9 cellular contexts compared by ENCODE assay signal in the genomic region with DNA sequence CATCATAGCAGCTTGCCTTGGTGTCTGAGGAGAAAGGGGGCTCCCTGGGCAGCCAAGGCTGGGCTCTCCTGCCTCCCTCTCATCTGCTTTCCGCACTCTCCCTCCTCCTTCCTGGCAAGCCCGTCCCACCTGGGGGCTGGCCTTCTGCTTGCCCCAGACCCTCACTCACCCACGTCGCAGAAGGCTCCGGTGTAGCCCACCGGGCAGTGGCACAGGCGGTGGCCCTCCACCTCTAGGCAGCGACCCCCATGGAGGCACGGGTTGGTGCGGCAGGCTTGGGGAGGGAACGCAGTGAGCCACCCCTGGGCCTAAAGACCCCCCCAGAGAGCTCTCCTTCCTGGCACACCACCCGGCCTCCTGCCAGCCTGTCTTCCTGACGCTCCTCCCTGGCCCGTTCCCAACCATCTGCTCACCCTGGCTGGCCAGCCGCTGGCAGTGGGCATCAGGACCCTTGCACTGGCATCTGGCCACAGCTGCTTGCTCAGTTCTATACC. TPM values are rescaled to one million over a fixed set of nuclear protein-coding genes. Genes with fewer than 3 reads are reported as not detected.
A peak's percentile ranks its signal among the peaks of the same experiment; 100 is the strongest.
DNase-seq lines count a peak whose midpoint lies in the region; ATAC-seq and TF ChIP-seq lines count a peak whose summit lies in the region.
"Had no signal": no experiment of that assay in that cellular context is flagged by ENCODE, and none has a peak within 500 bp of the region (broad histone marks: within the 10 kb centered on the region; RNA-seq: fewer than 3 reads in every experiment).

No MANE protein-coding gene starts in this region.

- peaks cover 17% of the 10 kb centered on the region for H3K4me1 Mint-ChIP-seq in activated CD4-positive, alpha-beta T cell treated with anti-CD3 and anti-CD28 coated beads, Interleukin-2, amount 10 ng/mL, durations not matched to agents 24 days and 14 days
- H3K4me1 Mint-ChIP-seq in activated B cell treated with CpG ODN at 0.5 μM for 24 hours = peaks cover 39% of the 10 kb centered on the region

- CTCF ChIA-PET in activated B cell treated with CpG ODN at 0.5 μM for 24 hours (lab: Charles Lee) = interaction anchor here (0.7 to 8.5 kb wide), 26 partner anchors 10 to 291 kb away, joined by 3 to 293 read pairs (median 5); a partner anchor contains a TSS

- intact Hi-C loops in activated CD4-positive, alpha-beta T cell treated with anti-CD3 and anti-CD28 coated beads, Interleukin-2, amount 10 ng/mL, durations not matched to agents 24 days and 14 days (cut with micrococcal nuclease) = loop anchor here (1.0 to 10.0 kb wide), 2 partner anchors 93 to 190 kb away; a partner anchor contains a TSS
- intact Hi-C loops in activated B cell treated with CpG ODN at 0.5 μM for 24 hours (cut with micrococcal nuclease) (loop anchor here (1.0 to 2.0 kb wide), 4 partner anchors 22 to 93 kb away; a partner anchor contains a TSS), testis (cut with DNase I; ENCODE audit: low total_unique reads) (loop anchor here (5.0 kb wide), 1 partner anchor 53 kb away; no protein-coding TSS in a partner anchor)

- peak overlapping the region; percentile 88 for H3K4me3 Mint-ChIP-seq in activated CD4-positive, alpha-beta T cell treated with anti-CD3 and anti-CD28 coated beads, Interleukin-2, amount 10 ng/mL, durations not matched to agents 24 days and 14 days
- H3K4me3 Mint-ChIP-seq in activated B cell treated with CpG ODN at 0.5 μM for 24 hours = peak overlapping the region; percentile 79

- H3K27me3 Mint-ChIP-seq in activated CD4-positive, alpha-beta T cell treated with anti-CD3 and anti-CD28 coated beads, Interleukin-2, amount 10 ng/mL, durations not matched to agents 24 days and 14 days = peaks cover 33% of the 10 kb centered on the region
- peaks cover 5% of the 10 kb centered on the region for H3K27me3 Mint-ChIP-seq in activated B cell treated with CpG ODN at 0.5 μM for 24 hours

- H3K4me1 ChIP-seq in iPS-15b (ENCODE audit: control insufficient read depth, insufficient read depth, low read length) (no peaks in the 10 kb centered on the region), testis (peaks cover 21% of the 10 kb centered on the region)

- TF ChIP-seq CTCF in activated B cell treated with CpG ODN at 0.5 μM for 24 hours (IDR thresholded peaks at IDR 0.05) = no peak
- TF ChIP-seq CTCF in testis (IDR thresholded peaks at IDR 0.05) = no peak

- no peaks in the 10 kb centered on the region for H3K36me3 ChIP-seq in iPS-15b (ENCODE audit: control insufficient read depth, insufficient read depth, low read length)
- no peaks in the 10 kb centered on the region for H3K36me3 ChIP-seq in testis (ENCODE audit: low read depth, missing control alignments)

- H3K9me3 ChIP-seq in iPS-15b (ENCODE audit: control insufficient read depth, insufficient read depth, low read length) = no peaks in the 10 kb centered on the region
- no peaks in the 10 kb centered on the region for H3K9me3 ChIP-seq in testis

- H3K4me3 ChIP-seq in iPS-15b (ENCODE audit: low read depth, low read length) = peak overlapping the region; percentile 69
- peak overlapping the region; percentile 47 to 60 for H3K4me3 ChIP-seq in testis

- ATAC-seq in activated B cell treated with CpG ODN at 0.5 μM for 24 hours (ENCODE audit: low read depth) (no peak), esophagus mucosa (no peak)

- H3K27ac ChIP-seq in testis = no peak overlapping the region

- H3K27ac Mint-ChIP-seq in activated CD4-positive, alpha-beta T cell treated with anti-CD3 and anti-CD28 coated beads, Interleukin-2, amount 10 ng/mL, durations not matched to agents 24 days and 14 days = peak overlapping the region; percentile 29
- H3K27ac Mint-ChIP-seq in activated B cell treated with CpG ODN at 0.5 μM for 24 hours = no peak overlapping the region

- WGBS in testis, 2 donors = 20 to 29% methylated on average over 8 to 15 of the region's 15 CpGs

- DNase-seq in activated CD4-positive, alpha-beta T cell treated with anti-CD3 and anti-CD28 coated beads, Interleukin-2, amount 10 ng/mL, durations not matched to agents 24 days and 14 days = no peak
- no peak for DNase-seq in activated CD4-positive, alpha-beta T cell treated with anti-CD3 and anti-CD28 coated beads for 48 hours
- no peak for DNase-seq in activated B cell treated with CpG ODN at 0.5 μM for 24 hours
- no peak for DNase-seq in testis
- DNase-seq in MV-4-11 (lab: John Stamatoyannopoulos, UW) = no peak
- no peak for DNase-seq in hepatic stellate cell (ENCODE audit: low spot score)

- POLR2A ChIA-PET in activated B cell treated with CpG ODN at 0.5 μM for 24 hours (lab: Charles Lee) = interaction anchor here (0.7 to 6.3 kb wide), 9 partner anchors 14 to 106 kb away, joined by 3 to 88 read pairs (median 8); a partner anchor contains a TSS

- H3K27me3 ChIP-seq in iPS-15b (ENCODE audit: control insufficient read depth, insufficient read depth, low read length) (peaks cover 70% of the 10 kb centered on the region), testis (no peaks in the 10 kb centered on the region)

- H3K9ac ChIP-seq in iPS-15b (ENCODE audit: low read depth, low read length) = no peak overlapping the region

- H3K9me3 Mint-ChIP-seq in activated CD4-positive, alpha-beta T cell treated with anti-CD3 and anti-CD28 coated beads, Interleukin-2, amount 10 ng/mL, durations not matched to agents 24 days and 14 days = no peaks in the 10 kb centered on the region
- H3K9me3 Mint-ChIP-seq in activated B cell treated with CpG ODN at 0.5 μM for 24 hours = no peaks in the 10 kb centered on the region

- H3K36me3 Mint-ChIP-seq in activated CD4-positive, alpha-beta T cell treated with anti-CD3 and anti-CD28 coated beads, Interleukin-2, amount 10 ng/mL, durations not matched to agents 24 days and 14 days (ENCODE audit: low read depth) = no peaks in the 10 kb centered on the region
- no peaks in the 10 kb centered on the region for H3K36me3 Mint-ChIP-seq in activated B cell treated with CpG ODN at 0.5 μM for 24 hours (ENCODE audit: low read depth)

- TF ChIP-seq POLR2A in testis (IDR thresholded peaks at IDR 0.05) = no peak

RNA-seq across cellular contexts. Expression of a gene that starts 4.2 kb away (rescaled TPM):
- not detected in 2 replicates for total RNA-seq in activated CD4-positive, alpha-beta T cell treated with anti-CD3 and anti-CD28 coated beads, Interleukin-2, amount 10 ng/mL, durations not matched to agents 24 days and 14 days
- total RNA-seq in activated B cell treated with CpG ODN at 0.5 μM for 24 hours = not detected in 2 replicates
- total RNA-seq in testis = 10 to 100 TPM; 27.5 to 45.7 TPM
- polyA plus RNA-seq in testis (ENCODE audit: insufficient read depth, low read depth, low replicate concordance) = 7.4 TPM
- total RNA-seq in esophagus mucosa = not detected
- total RNA-seq: M059J had no signal

RNA-seq across cellular contexts. Expression of a gene that starts 4.7 kb away (rescaled TPM):
- 2.7 and 2.8 TPM in 2 replicates for total RNA-seq in activated CD4-positive, alpha-beta T cell treated with anti-CD3 and anti-CD28 coated beads, Interleukin-2, amount 10 ng/mL, durations not matched to agents 24 days and 14 days
- 0.31 TPM in 1 of 2 replicates, not detected in the other for total RNA-seq in activated B cell treated with CpG ODN at 0.5 μM for 24 hours
- 1 to 10 TPM; 5.3 to 5.8 TPM for total RNA-seq in testis
- polyA plus RNA-seq in testis (ENCODE audit: insufficient read depth, low read depth, low replicate concordance) = 4.9 TPM
- total RNA-seq in esophagus mucosa = 32.8 TPM

RNA-seq across cellular contexts. Expression of a gene that starts 20.5 kb away (rescaled TPM):
- total RNA-seq in activated CD4-positive, alpha-beta T cell treated with anti-CD3 and anti-CD28 coated beads, Interleukin-2, amount 10 ng/mL, durations not matched to agents 24 days and 14 days = not detected in 2 replicates
- total RNA-seq in activated B cell treated with CpG ODN at 0.5 μM for 24 hours = not detected in 2 replicates
- total RNA-seq in testis = under 1 TPM in 1 of 2 donors, not detected in 1; 0.19 TPM
- not detected for polyA plus RNA-seq in testis (ENCODE audit: insufficient read depth, low read depth, low replicate concordance)
- 0.60 TPM for total RNA-seq in esophagus mucosa

RNA-seq across cellular contexts. Expression of a gene that starts 21.8 kb away (rescaled TPM):
- total RNA-seq in activated CD4-positive, alpha-beta T cell treated with anti-CD3 and anti-CD28 coated beads, Interleukin-2, amount 10 ng/mL, durations not matched to agents 24 days and 14 days = 136 and 149 TPM in 2 replicates
- total RNA-seq in activated B cell treated with CpG ODN at 0.5 μM for 24 hours (90.6 and 92.6 TPM in 2 replicates), testis (10 to 100 TPM; 51.8 to 57.0 TPM), esophagus mucosa (26.6 TPM)
- polyA plus RNA-seq in testis (ENCODE audit: insufficient read depth, low read depth, low replicate concordance) = 32.6 TPM

RNA-seq across cellular contexts. Expression of a gene that starts 41.9 kb away (rescaled TPM):
- 13.6 TPM in 2 replicates for total RNA-seq in activated CD4-positive, alpha-beta T cell treated with anti-CD3 and anti-CD28 coated beads, Interleukin-2, amount 10 ng/mL, durations not matched to agents 24 days and 14 days
- total RNA-seq in activated B cell treated with CpG ODN at 0.5 μM for 24 hours = 2.4 and 3.2 TPM in 2 replicates
- 10 to 100 TPM; 19.9 to 23.2 TPM for total RNA-seq in testis
- 2.8 TPM for polyA plus RNA-seq in testis (ENCODE audit: insufficient read depth, low read depth, low replicate concordance)
- 4.3 TPM for total RNA-seq in esophagus mucosa

Comparison
In these comparisons a context has a peak if more than half of its experiments do, and no peak if none do; other contexts are left out.
1. RNA of a gene that starts 4.2 kb away (total RNA-seq): 27.5 to 45.7 TPM in testis; not detected in activated CD4-positive, alpha-beta T cell treated with anti-CD3 and anti-CD28 coated beads, Interleukin-2, amount 10 ng/mL, durations not matched to agents 24 days and 14 days, not detected in activated B cell treated with CpG ODN at 0.5 μM for 24 hours and not detected in esophagus mucosa (single experiment); every median in the first group is over 10 times any median in the second.